8 cellular contexts compared by ENCODE assay signal in the genomic region with DNA sequence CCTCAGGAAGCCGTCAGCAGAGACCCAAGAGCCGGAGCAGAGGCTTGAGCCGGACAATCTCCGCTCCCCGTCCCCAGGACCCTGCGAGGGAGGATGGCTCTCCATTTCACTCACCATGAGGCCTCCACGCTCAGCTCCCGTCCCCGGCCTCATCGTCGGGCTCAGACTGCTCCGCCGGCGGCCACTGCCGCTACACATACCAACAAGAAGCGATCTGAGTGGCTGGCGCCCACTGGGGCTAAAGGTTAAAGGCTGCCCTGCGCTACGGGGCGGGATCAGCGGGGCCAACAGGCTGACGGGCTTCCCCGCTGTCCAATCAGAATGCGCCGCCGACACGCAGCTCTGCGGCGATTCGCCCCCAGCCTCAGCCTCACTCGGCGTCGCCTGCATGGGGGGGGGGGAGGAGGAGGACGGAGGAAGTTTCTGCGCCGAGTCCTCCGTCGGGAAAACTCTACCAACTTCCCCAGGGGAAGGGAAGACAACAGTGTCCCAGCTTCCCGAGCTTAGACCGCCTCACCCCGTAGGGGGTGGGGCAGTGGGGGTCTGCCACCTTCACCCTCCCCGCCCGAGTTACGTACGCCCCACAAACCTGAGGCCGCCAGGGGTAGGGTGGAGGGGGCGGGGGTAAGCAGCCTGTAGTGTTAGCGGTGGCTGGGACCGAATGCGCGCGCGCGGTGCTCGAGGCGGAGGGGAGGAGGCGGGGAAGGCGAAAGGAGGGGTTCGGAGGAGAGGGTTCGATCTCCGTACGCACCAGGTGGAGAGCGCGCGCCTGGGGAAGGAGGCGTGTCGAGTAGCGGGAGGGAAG. TPM values are rescaled to one million over a fixed set of nuclear protein-coding genes. Genes with fewer than 3 reads are reported as not detected.
A peak's percentile ranks its signal among the peaks of the same experiment; 100 is the strongest.
DNase-seq lines count a peak whose midpoint lies in the region; ATAC-seq and TF ChIP-seq lines count a peak whose summit lies in the region.

PRPF40A (minus strand) TSS at position 220 of the 805 bp plus-strand sequence; CDS start at position 198, 22 bp downstream.

- H3K4me2 ChIP-seq in KMS-11 = peak within 1 kb of the TSS; percentile 93

- no peak for TF ChIP-seq CTCF in KMS-11 (conservative IDR thresholded peaks at IDR 0.05; ENCODE audit: low read depth, low read length)
- TF ChIP-seq CTCF in Peyer's patch (IDR thresholded peaks at IDR 0.05) = peak in 2 of 6 experiments; percentile 19 to 29

- peaks cover 81% of the 10 kb centered on the region for H3K79me2 ChIP-seq in KMS-11 (ENCODE audit: insufficient read depth, low read depth)

- H3K9me3 ChIP-seq in Peyer's patch (no peaks in the 10 kb centered on the region), muscle layer of duodenum (ENCODE audit: control insufficient read depth in 1 of 2, low read length in 2 of 2) (no peaks in the 10 kb centered on the region)

- DNase-seq in DMS53 treated with DMSO at 0.1 percent for 48 hours (lab: John Stamatoyannopoulos, UW; ENCODE audit: unreplicated experiment) = peak; percentile 65
- peak; percentile 98 to 99 (median 99) for DNase-seq in Peyer's patch
- peak; percentile 98 for DNase-seq in activated T-cell treated with anti-CD3 and anti-CD28 coated beads, Interleukin-2, amount 50 U/mL, for 48 hours
- peak; percentile 97 to 99 for DNase-seq in stimulated activated CD8-positive, alpha-beta memory T cell treated with anti-CD3 and anti-CD28 coated beads, Interleukin-7, amount 100 ng/mL, for 4 hours (ENCODE audit: low read depth in 2 of 2)

- H3K4me3 ChIP-seq in KMS-11 (IDR thresholded peaks at IDR 0.05; ENCODE audit: insufficient read depth, low read depth, low read length) (peak within 1 kb of the TSS; percentile 95), Peyer's patch (peak within 1 kb of the TSS; percentile 72 to 92 (median 82)), muscle layer of duodenum (ENCODE audit: low read depth in 1 of 2, low read length in 2 of 2) (peak within 1 kb of the TSS; percentile 99 to 100)

- peaks cover 49% of the 10 kb centered on the region for H3K4me1 ChIP-seq in KMS-11 (ENCODE audit: low read depth, poor library complexity, severe bottlenecking)
- H3K4me1 ChIP-seq in Peyer's patch = peaks cover 0 to 37% (median 4%) of the 10 kb centered on the region in 4 donors
- H3K4me1 ChIP-seq in muscle layer of duodenum (ENCODE audit: control insufficient read depth in 1 of 2, insufficient read depth in 2 of 2, low read length in 2 of 2) = peaks cover 11 to 38% of the 10 kb centered on the region in 2 donors

- H3K27ac ChIP-seq in KMS-11 = peak within 1 kb of the TSS; percentile 88
- H3K27ac ChIP-seq in Peyer's patch = peak within 1 kb of the TSS; percentile 96 to 99 (median 97)
- H3K27ac ChIP-seq in muscle layer of duodenum (ENCODE audit: low read length) = peak within 1 kb of the TSS; percentile 95

- peaks cover 20% of the 10 kb centered on the region; the same call in 1 of the 2 replicates for H3K36me3 ChIP-seq in KMS-11 (ENCODE audit: insufficient read depth)
- peaks cover 0 to 16% (median 0%) of the 10 kb centered on the region in 3 donors for H3K36me3 ChIP-seq in Peyer's patch
- peaks cover 3 to 14% of the 10 kb centered on the region in 2 donors for H3K36me3 ChIP-seq in muscle layer of duodenum (ENCODE audit: control insufficient read depth in 1 of 2, insufficient read depth in 2 of 2, low read length in 2 of 2)

- ATAC-seq in GM21737 (IDR thresholded peaks at IDR 0.05; ENCODE audit: unreplicated experiment) (peak; percentile 67), esophagus mucosa (peak; percentile 93)

- H4K20me1 ChIP-seq in KMS-11 (ENCODE audit: insufficient read depth) = peaks cover 23% of the 10 kb centered on the region; the same call in 1 of the 2 replicates

- H2AFZ ChIP-seq in KMS-11 (ENCODE audit: low read depth) = peak within 1 kb of the TSS; percentile 74

- peak; percentile 76 to 83 for TF ChIP-seq POLR2A in Peyer's patch (IDR thresholded peaks at IDR 0.05)

- peak within 1 kb of the TSS; percentile 90 for H3K9ac ChIP-seq in KMS-11

- H3K27me3 ChIP-seq in KMS-11 (ENCODE audit: insufficient read depth, low read depth) (no peaks in the 10 kb centered on the region), Peyer's patch (no peaks in the 10 kb centered on the region), muscle layer of duodenum (ENCODE audit: low read depth, low read length) (no peaks in the 10 kb centered on the region)

RNA-seq across cellular contexts. Expression of gene PRPF40A, which starts in this region (rescaled TPM):
- total RNA-seq in Peyer's patch = 100 to 1,000 TPM in 2 of 4 donors, 10 to 100 TPM in 2; 86.6 to 112 (median 97.1) TPM
- 73.6 TPM for total RNA-seq in esophagus mucosa

Comparison
In these comparisons a context has a peak if more than half of its experiments do, and no peak if none do; other contexts are left out.
1. Peak in every context shown above with its lines: DNase-seq, ATAC-seq, H3K4me3 ChIP-seq and H3K27ac ChIP-seq.